Comparison of ENCODE assay signal across 1 cellular context in genomic region chr1:151059342-151060240, GRCh38.
TF ChIP-seq lines count a peak whose summit lies in the region.

CDC42SE1 (minus strand) TSS chr1:151059622; CDS start chr1:151055730, 3,892 bp downstream.

TF ChIP-seq in HEK293, 187 proteins besides CTCF, POLR2A, EP300 and RAD21 (continued from another document and continues in another):
- TF ChIP-seq ZNF362 (tag by site-specific recombination; IDR thresholded peaks at IDR 0.05): no peak
- TF ChIP-seq ZFP41 (tag by site-specific recombination; IDR thresholded peaks at IDR 0.05; ENCODE audit: borderline replicate concordance): no peak
- peak; percentile 89 for TF ChIP-seq ZIC2 (tag by site-specific recombination; IDR thresholded peaks at IDR 0.05)
- no peak for TF ChIP-seq HOXA7 (CRISPR knock-in tag; IDR thresholded peaks at IDR 0.05; ENCODE audit: borderline replicate concordance)
- no peak for TF ChIP-seq ZNF10 (tag by site-specific recombination; IDR thresholded peaks at IDR 0.05)
- no peak for TF ChIP-seq ZNF280D (tag by site-specific recombination; IDR thresholded peaks at IDR 0.05)
- no peak for TF ChIP-seq ZBTB49 (tag by site-specific recombination; IDR thresholded peaks at IDR 0.05; ENCODE audit: low read depth)
- no peak for TF ChIP-seq ZNF274 (IDR thresholded peaks at IDR 0.05; ENCODE audit: low read length)
- no peak for TF ChIP-seq ZNF274 (tag by site-specific recombination; IDR thresholded peaks at IDR 0.05; ENCODE audit: borderline replicate concordance)
- no peak for TF ChIP-seq RBAK (tag by site-specific recombination; IDR thresholded peaks at IDR 0.05)
- TF ChIP-seq ZNF266 (tag by site-specific recombination; IDR thresholded peaks at IDR 0.05; ENCODE audit: low read depth): no peak
- peak; percentile 99 for TF ChIP-seq GLIS2 (tag by site-specific recombination; IDR thresholded peaks at IDR 0.05)
- no peak for TF ChIP-seq ZSCAN5A (tag by site-specific recombination; IDR thresholded peaks at IDR 0.05)
- peak; percentile 44; the same call in 1 of the 2 replicates for TF ChIP-seq ZBTB17 (tag by site-specific recombination; IDR thresholded peaks at IDR 0.05)
- peak; percentile 77 for TF ChIP-seq ZXDB (tag by site-specific recombination; IDR thresholded peaks at IDR 0.05)
- TF ChIP-seq SETDB1 (IDR thresholded peaks at IDR 0.05; ENCODE audit: insufficient read length, low read length): no peak
- TF ChIP-seq ZNF639 (tag by site-specific recombination; IDR thresholded peaks at IDR 0.05): peak; percentile 28; the same call in 1 of the 2 replicates
- TF ChIP-seq ZBTB44 (tag by site-specific recombination; IDR thresholded peaks at IDR 0.05): no peak; the same call in 1 of the 2 replicates
- peak; percentile 18 for TF ChIP-seq SP3 (tag by site-specific recombination; IDR thresholded peaks at IDR 0.05)
- no peak for TF ChIP-seq ZNF202 (tag by site-specific recombination; IDR thresholded peaks at IDR 0.05; ENCODE audit: borderline replicate concordance)
- no peak for TF ChIP-seq MYNN (tag by site-specific recombination; IDR thresholded peaks at IDR 0.05; ENCODE audit: borderline replicate concordance)
- peak; percentile 88; the same call in 1 of the 2 replicates for TF ChIP-seq ZNF2 (tag by site-specific recombination; IDR thresholded peaks at IDR 0.05)
- TF ChIP-seq ZNF580 (tag by site-specific recombination; IDR thresholded peaks at IDR 0.05): no peak
- peak; percentile 76; the same call in 1 of the 2 replicates for TF ChIP-seq ZNF391 (tag by site-specific recombination; IDR thresholded peaks at IDR 0.05; ENCODE audit: borderline replicate concordance, low read depth)
- peak; percentile 97 for TF ChIP-seq ZBTB20 (tag by site-specific recombination; IDR thresholded peaks at IDR 0.05)
- TF ChIP-seq ZNF513 (tag by site-specific recombination; IDR thresholded peaks at IDR 0.05): no peak
- no peak for TF ChIP-seq ZNF560 (tag by site-specific recombination; IDR thresholded peaks at IDR 0.05; ENCODE audit: borderline replicate concordance)
- TF ChIP-seq TRIM28 (IDR thresholded peaks at IDR 0.05; ENCODE audit: borderline replicate concordance, low read length): 0 out of 2 replicates have a peak, but pooled peaks have one; percentile 6
- TF ChIP-seq EGR2 (tag by site-specific recombination; IDR thresholded peaks at IDR 0.05; ENCODE audit: low read depth): peak; percentile 87
- TF ChIP-seq OVOL3 (tag by site-specific recombination; IDR thresholded peaks at IDR 0.05): peak; percentile 48; the same call in 1 of the 2 replicates
- TF ChIP-seq HOXD13 (CRISPR knock-in tag; IDR thresholded peaks at IDR 0.05; ENCODE audit: borderline replicate concordance): no peak
- no peak for TF ChIP-seq ZNF114 (tag by site-specific recombination; IDR thresholded peaks at IDR 0.05)
- TF ChIP-seq ZBTB48 (tag by site-specific recombination; IDR thresholded peaks at IDR 0.05): 0 out of 2 replicates have a peak, but pooled peaks have one; percentile 23
- TF ChIP-seq ZFP69B (tag by site-specific recombination; IDR thresholded peaks at IDR 0.05): peak; percentile 98
- TF ChIP-seq ZNF664 (tag by site-specific recombination; IDR thresholded peaks at IDR 0.05): no peak
- TF ChIP-seq ATF2 (tag by site-specific recombination; IDR thresholded peaks at IDR 0.05; ENCODE audit: low read depth): peak; percentile 44; the same call in 1 of the 2 replicates
- no peak for TF ChIP-seq SALL2 (tag by site-specific recombination; IDR thresholded peaks at IDR 0.05; ENCODE audit: borderline replicate concordance)
- TF ChIP-seq ZEB2 (tag by site-specific recombination; IDR thresholded peaks at IDR 0.05): peak; percentile 91
- TF ChIP-seq ZNF426 (tag by site-specific recombination; IDR thresholded peaks at IDR 0.05): no peak
- 0 out of 2 replicates have a peak, but pooled peaks have one; percentile 3 for TF ChIP-seq ZNF146 (tag by site-specific recombination; IDR thresholded peaks at IDR 0.05)
- TF ChIP-seq PBX3 (CRISPR knock-in tag; IDR thresholded peaks at IDR 0.05): no peak
- no peak for TF ChIP-seq ZNF521 (tag by site-specific recombination; IDR thresholded peaks at IDR 0.05)
- no peak; the same call in 1 of the 2 replicates for TF ChIP-seq ZNF394 (tag by site-specific recombination; IDR thresholded peaks at IDR 0.05; ENCODE audit: borderline replicate concordance)
- no peak; the same call in 1 of the 2 replicates for TF ChIP-seq ZNF121 (tag by site-specific recombination; IDR thresholded peaks at IDR 0.05)
- peak; percentile 73 for TF ChIP-seq KLF9 (tag by site-specific recombination; IDR thresholded peaks at IDR 0.05; ENCODE audit: low read depth)
- TF ChIP-seq ZNF211 (tag by site-specific recombination; IDR thresholded peaks at IDR 0.05; ENCODE audit: low read depth): no peak
- no peak for TF ChIP-seq ZSCAN18 (tag by site-specific recombination; IDR thresholded peaks at IDR 0.05)
- peak; percentile 75 for TF ChIP-seq SP7 (tag by site-specific recombination; IDR thresholded peaks at IDR 0.05)
- TF ChIP-seq ZNF302 (tag by site-specific recombination; IDR thresholded peaks at IDR 0.05; ENCODE audit: low read depth): no peak
